Comparison of ENCODE assay signal across 12 cellular contexts in genomic region chr7:84042110-84042539, GRCh38.
DNase-seq lines count a peak whose midpoint lies in the region; ATAC-seq and TF ChIP-seq lines count a peak whose summit lies in the region.
"Had no signal": no experiment of that assay in that cellular context is flagged by ENCODE, and none has a peak within 500 bp of the region (broad histone marks: within the 10 kb centered on the region; RNA-seq: fewer than 3 reads in every experiment).

No MANE protein-coding gene starts in this region.

- no peak for ATAC-seq in natural killer cell treated with Interleukin-12 subunit alpha and Interleukin-12 subunit beta and Interleukin-15 and Interleukin-18, amount 100 ng/mL, for 72 hours
- no peak for ATAC-seq in HG02623 (IDR thresholded peaks at IDR 0.05; ENCODE audit: unreplicated experiment)

- H3K4me3 Mint-ChIP-seq in brain = peak overlapping the region in 1 of 5 experiments; percentile 37
- no peak overlapping the region for H3K4me3 Mint-ChIP-seq in natural killer cell treated with Interleukin-12 subunit alpha and Interleukin-12 subunit beta and Interleukin-15 and Interleukin-18, amount 100 ng/mL, for 72 hours
- H3K4me3 Mint-ChIP-seq: CD4-positive, alpha-beta T cell; immature natural killer cell had no signal

- peak; percentile 38 for DNase-seq in ACHN
- peak; percentile 80 for DNase-seq in HT1080 (ENCODE audit: low read depth)
- DNase-seq in left kidney (ENCODE audit: low read depth, low spot score) = peak; percentile 57
- no peak for DNase-seq in hypothalamus (lab: John Stamatoyannopoulos, UW)
- no peak for DNase-seq in natural killer cell treated with Interleukin-12 subunit alpha and Interleukin-12 subunit beta and Interleukin-15 and Interleukin-18, amount 100 ng/mL, for 72 hours (ENCODE audit: low spot score)
- no peak for DNase-seq in stimulated activated CD8-positive, alpha-beta memory T cell treated with anti-CD3 and anti-CD28 coated beads, Interleukin-4, amount 100 ng/mL, for 48 hours
- DNase-seq: activated T-cell treated with anti-CD3 and anti-CD28 coated beads for 4 hours; CD4-positive, alpha-beta T cell; immature natural killer cell; T-helper 2 cell had no signal

- H3K27ac Mint-ChIP-seq in brain = peak overlapping the region in 3 of 5 experiments; percentile 4 to 87 (median 46)
- H3K27ac Mint-ChIP-seq in natural killer cell treated with Interleukin-12 subunit alpha and Interleukin-12 subunit beta and Interleukin-15 and Interleukin-18, amount 100 ng/mL, for 72 hours = no peak overlapping the region
- H3K27ac Mint-ChIP-seq: CD4-positive, alpha-beta T cell; immature natural killer cell had no signal

- in situ Hi-C loops in ACHN (cut with HindIII; ENCODE audit: low pct_ligation_motif_present, low pct_unique_long_range_greater_than_20kb, low sequenced_read_pairs) = no loop called here

- no peaks in the 10 kb centered on the region for H3K9me3 Mint-ChIP-seq in brain
- H3K9me3 Mint-ChIP-seq in natural killer cell treated with Interleukin-12 subunit alpha and Interleukin-12 subunit beta and Interleukin-15 and Interleukin-18, amount 100 ng/mL, for 72 hours = peaks cover 22% of the 10 kb centered on the region
- H3K9me3 Mint-ChIP-seq: CD4-positive, alpha-beta T cell had no signal

- TF ChIP-seq CTCF in brain (conservative IDR thresholded peaks at IDR 0.05) = no peak

- peaks cover 43% of the 10 kb centered on the region for H3K4me1 Mint-ChIP-seq in brain
- H3K4me1 Mint-ChIP-seq in natural killer cell treated with Interleukin-12 subunit alpha and Interleukin-12 subunit beta and Interleukin-15 and Interleukin-18, amount 100 ng/mL, for 72 hours (ENCODE audit: low read depth in 2 of 2) = no peaks in the 10 kb centered on the region
- H3K4me1 Mint-ChIP-seq: immature natural killer cell had no signal

- peaks cover 14% of the 10 kb centered on the region for H3K27me3 Mint-ChIP-seq in brain
- no peaks in the 10 kb centered on the region for H3K27me3 Mint-ChIP-seq in natural killer cell treated with Interleukin-12 subunit alpha and Interleukin-12 subunit beta and Interleukin-15 and Interleukin-18, amount 100 ng/mL, for 72 hours
- H3K27me3 Mint-ChIP-seq: CD4-positive, alpha-beta T cell had no signal

- peaks cover 21% of the 10 kb centered on the region for H3K36me3 Mint-ChIP-seq in brain
- H3K36me3 Mint-ChIP-seq in natural killer cell treated with Interleukin-12 subunit alpha and Interleukin-12 subunit beta and Interleukin-15 and Interleukin-18, amount 100 ng/mL, for 72 hours = peaks cover 9% of the 10 kb centered on the region
- H3K36me3 Mint-ChIP-seq: immature natural killer cell had no signal

Comparison
In these comparisons a context has a peak if more than half of its experiments do, and no peak if none do; other contexts are left out.
1. DNase-seq: peak in ACHN (single experiment), HT1080 (single experiment) and left kidney (single experiment); none in hypothalamus (0 of 51), natural killer cell treated with Interleukin-12 subunit alpha and Interleukin-12 subunit beta and Interleukin-15 and Interleukin-18, amount 100 ng/mL, for 72 hours (single experiment) and stimulated activated CD8-positive, alpha-beta memory T cell treated with anti-CD3 and anti-CD28 coated beads, Interleukin-4, amount 100 ng/mL, for 48 hours (single experiment).
2. H3K27ac Mint-ChIP-seq: peak in brain (3 of 5); none in natural killer cell treated with Interleukin-12 subunit alpha and Interleukin-12 subunit beta and Interleukin-15 and Interleukin-18, amount 100 ng/mL, for 72 hours (0 of 2).